In genomic region chr20:1325173-1326030, GRCh38 we compare ENCODE assay signal across 8 cellular contexts. TPM values are rescaled to one million over a fixed set of nuclear protein-coding genes. Genes with fewer than 3 reads are reported as not detected.
DNase-seq lines count a peak whose midpoint lies in the region; ATAC-seq and TF ChIP-seq lines count a peak whose summit lies in the region.

No MANE protein-coding gene starts in this region.

- 0 out of 2 replicates have a peak, but pooled peaks have one; percentile 7 for TF ChIP-seq CTCF in LNCaP clone FGC (IDR thresholded peaks at IDR 0.05; ENCODE audit: control insufficient read depth, extremely low read depth, insufficient read depth)

- H3K4me3 ChIP-seq in LNCaP clone FGC (ENCODE audit: low read depth, low read length): peak overlapping the region; percentile 91

- H3K27me3 Mint-ChIP-seq in activated T-helper 17 cell treated with anti-CD3 and anti-CD28 coated beads, Interleukin-2, amount 50 U/mL, for 72 hours: no peaks in the 10 kb centered on the region
- H3K27me3 Mint-ChIP-seq in naive thymus-derived CD8-positive, alpha-beta T cell: no peaks in the 10 kb centered on the region
- peaks cover 0 to 4% of the 10 kb centered on the region in 2 donors for H3K27me3 Mint-ChIP-seq in stimulated activated naive B cell treated with anti-CD40 and anti-IgM and Interleukin-4, amounts not matched to agents 10 μg/mL and 1 μg/mL and 100 μg/mL, for 72 hours

- no peaks in the 10 kb centered on the region for H3K36me3 Mint-ChIP-seq in activated T-helper 17 cell treated with anti-CD3 and anti-CD28 coated beads, Interleukin-2, amount 50 U/mL, for 72 hours (ENCODE audit: low read depth)
- no peaks in the 10 kb centered on the region for H3K36me3 Mint-ChIP-seq in naive thymus-derived CD8-positive, alpha-beta T cell
- peaks cover 5 to 21% of the 10 kb centered on the region in 2 donors for H3K36me3 Mint-ChIP-seq in stimulated activated naive B cell treated with anti-CD40 and anti-IgM and Interleukin-4, amounts not matched to agents 10 μg/mL and 1 μg/mL and 100 μg/mL, for 72 hours

- DNase-seq in ELF-1 (ENCODE audit: low read depth, low spot score) (peak; percentile 95), GOT3 (lab: John Stamatoyannopoulos, UW) (peak; percentile 97), LNCaP clone FGC (ENCODE audit: low read depth) (peak; percentile 81), RPMI7951 (ENCODE audit: low read depth) (peak; percentile 98), fibroblast of peridontal ligament (ENCODE audit: extremely low read depth) (peak; percentile 96)
- DNase-seq in naive thymus-derived CD8-positive, alpha-beta T cell: peak; percentile 97 to 100 (median 99)
- DNase-seq in stimulated activated naive B cell treated with anti-CD40 and anti-IgM and Interleukin-4, amounts not matched to agents 10 μg/mL and 1 μg/mL and 100 μg/mL, for 72 hours: peak; percentile 97

- peaks cover 13% of the 10 kb centered on the region for H3K4me1 Mint-ChIP-seq in activated T-helper 17 cell treated with anti-CD3 and anti-CD28 coated beads, Interleukin-2, amount 50 U/mL, for 72 hours
- peaks cover 0 to 27% (median 19%) of the 10 kb centered on the region in 4 donors for H3K4me1 Mint-ChIP-seq in naive thymus-derived CD8-positive, alpha-beta T cell
- H3K4me1 Mint-ChIP-seq in stimulated activated naive B cell treated with anti-CD40 and anti-IgM and Interleukin-4, amounts not matched to agents 10 μg/mL and 1 μg/mL and 100 μg/mL, for 72 hours: peaks cover 14 to 35% of the 10 kb centered on the region in 2 donors

- no peak overlapping the region for H3K27ac Mint-ChIP-seq in activated T-helper 17 cell treated with anti-CD3 and anti-CD28 coated beads, Interleukin-2, amount 50 U/mL, for 72 hours
- H3K27ac Mint-ChIP-seq in naive thymus-derived CD8-positive, alpha-beta T cell: no peak overlapping the region
- no peak overlapping the region for H3K27ac Mint-ChIP-seq in stimulated activated naive B cell treated with anti-CD40 and anti-IgM and Interleukin-4, amounts not matched to agents 10 μg/mL and 1 μg/mL and 100 μg/mL, for 72 hours

- H3K9me3 Mint-ChIP-seq in activated T-helper 17 cell treated with anti-CD3 and anti-CD28 coated beads, Interleukin-2, amount 50 U/mL, for 72 hours: no peaks in the 10 kb centered on the region
- no peaks in the 10 kb centered on the region for H3K9me3 Mint-ChIP-seq in naive thymus-derived CD8-positive, alpha-beta T cell
- peaks cover 0 to 3% of the 10 kb centered on the region in 2 donors for H3K9me3 Mint-ChIP-seq in stimulated activated naive B cell treated with anti-CD40 and anti-IgM and Interleukin-4, amounts not matched to agents 10 μg/mL and 1 μg/mL and 100 μg/mL, for 72 hours

- H3K4me3 Mint-ChIP-seq in activated T-helper 17 cell treated with anti-CD3 and anti-CD28 coated beads, Interleukin-2, amount 50 U/mL, for 72 hours: no peak overlapping the region
- no peak overlapping the region for H3K4me3 Mint-ChIP-seq in naive thymus-derived CD8-positive, alpha-beta T cell
- H3K4me3 Mint-ChIP-seq in stimulated activated naive B cell treated with anti-CD40 and anti-IgM and Interleukin-4, amounts not matched to agents 10 μg/mL and 1 μg/mL and 100 μg/mL, for 72 hours: no peak overlapping the region

- peak; percentile 82 for ATAC-seq in activated T-helper 17 cell treated with anti-CD3 and anti-CD28 coated beads, Interleukin-2, amount 50 U/mL, for 72 hours (replicated peaks)
- peak; percentile 83 to 89 for ATAC-seq in naive thymus-derived CD8-positive, alpha-beta T cell
- ATAC-seq in stimulated activated naive B cell treated with anti-CD40 and anti-IgM and Interleukin-4, amounts not matched to agents 10 μg/mL and 1 μg/mL and 100 μg/mL, for 72 hours (replicated peaks): peak; percentile 88 to 92

- POLR2A ChIA-PET in naive thymus-derived CD8-positive, alpha-beta T cell (lab: Charles Lee): interaction anchor here (0.9 to 2.7 kb wide), 7 partner anchors 11 to 141 kb away, joined by 3 to 24 read pairs (median 5); partner anchors contain the start of genes FKBP1A and NSFL1C

RNA-seq across cellular contexts. Expression of gene SDCBP2, which starts 3.5 kb away (rescaled TPM):
- 4.8 and 6.4 TPM in 2 replicates for total RNA-seq in RPMI7951 (2014; rRNA removed; shearing (Covaris generic))
- total RNA-seq in activated T-helper 17 cell treated with anti-CD3 and anti-CD28 coated beads, Interleukin-2, amount 50 U/mL, for 72 hours: 10 to 100 TPM in 1 of 2 donors, 1 to 10 TPM in 1; 1.8 to 14.3 TPM
- 1 to 10 TPM; 2.7 to 3.3 TPM for total RNA-seq in naive thymus-derived CD8-positive, alpha-beta T cell
- polyA plus RNA-seq in naive thymus-derived CD8-positive, alpha-beta T cell: 1 to 10 TPM in 1 of 3 donors, under 1 TPM in 2; 0.81 to 1.5 (median 0.98) TPM

RNA-seq across cellular contexts. Expression of gene SNPH, which starts 59.3 kb away (rescaled TPM):
- 7.0 and 9.4 TPM in 2 replicates for total RNA-seq in RPMI7951 (2014; rRNA removed; shearing (Covaris generic))
- total RNA-seq in activated T-helper 17 cell treated with anti-CD3 and anti-CD28 coated beads, Interleukin-2, amount 50 U/mL, for 72 hours: 1 to 10 TPM in 1 of 2 donors, under 1 TPM in 1; 0.90 to 1.7 TPM
- 10 to 100 TPM; 25.7 to 26.6 TPM for total RNA-seq in naive thymus-derived CD8-positive, alpha-beta T cell
- polyA plus RNA-seq in naive thymus-derived CD8-positive, alpha-beta T cell: 10 to 100 TPM in 1 of 3 donors, 1 to 10 TPM in 2; 5.2 to 13.5 (median 6.3) TPM

Comparison
In these comparisons a context has a peak if more than half of its experiments do, and no peak if none do; other contexts are left out.
1. Peak in every context shown above with its lines: DNase-seq, ATAC-seq and H3K4me3 ChIP-seq.